ENCODE assay signal across 30 cellular contexts in genomic region chr4:61545902-61546498, GRCh38.
"Had no signal": no experiment of that assay in that cellular context is flagged by ENCODE, and none has a peak within 500 bp of the region (broad histone marks: within the 10 kb centered on the region; RNA-seq: fewer than 3 reads in every experiment).

No MANE protein-coding gene starts in this region.

- H3K27ac ChIP-seq: adrenal gland, epithelial cell of prostate, gastrocnemius medialis, right lobe of liver, thyroid gland, upper lobe of left lung, vagina, WERI-Rb-1 had no signal

- DNase-seq: activated CD4-positive, alpha-beta T cell treated with anti-CD3 and anti-CD28 coated beads for 48 hours; activated CD4-positive, alpha-beta T cell treated with anti-CD3 and anti-CD28 coated beads, Interleukin-2, amount 50 U/mL, for 48 hours; activated CD8-positive, alpha-beta memory T cell treated with anti-CD3 and anti-CD28 coated beads for 24 hours; activated effector memory CD4-positive, alpha-beta T cell treated with Interleukin-2 at 50 U/mL for 16 hours; activated naive CD4-positive, alpha-beta T cell treated with Interleukin-2 at 50 U/mL for 16 hours; activated naive CD8-positive, alpha-beta T cell treated with anti-CD3 and anti-CD28 coated beads for 36 hours; adrenal gland; dermis blood vessel endothelial cell; effector CD4-positive, alpha-beta T cell; gastrocnemius medialis; glutamatergic neuron; hypothalamus; immature natural killer cell; kidney; naive thymus-derived CD4-positive, alpha-beta T cell; occipital lobe; right lobe of liver; stimulated activated CD4-positive, alpha-beta T cell treated with anti-CD3 and anti-CD28 coated beads, Interleukin-4, amount 100 ng/mL, for 24 hours; stimulated activated naive CD8-positive, alpha-beta T cell treated with anti-CD3 and anti-CD28 coated beads, Interleukin-15, amount 100 ng/mL, for 72 hours; substantia nigra; SW 1271; T1000; thyroid gland; WERI-Rb-1 had no signal

- H3K36me3 ChIP-seq: adrenal gland, gastrocnemius medialis, right lobe of liver, thyroid gland, upper lobe of left lung, vagina, WERI-Rb-1 had no signal

- H3K4me1 ChIP-seq: adrenal gland, gastrocnemius medialis, right lobe of liver, thyroid gland, upper lobe of left lung, vagina had no signal

- ATAC-seq: activated CD4-positive, CD25-positive, alpha-beta regulatory T cell treated with anti-CD3 and anti-CD28 coated beads, Interleukin-2, amount 50 U/mL, for 24 hours; gastrocnemius medialis; naive thymus-derived CD4-positive, alpha-beta T cell; right lobe of liver; stimulated activated effector memory CD8-positive, alpha-beta T cell treated with anti-CD3 and anti-CD28 coated beads, Interleukin-12 subunit alpha, Interleukin-12 subunit beta, amount 100 ng/mL, for 72 hours; stimulated activated naive CD8-positive, alpha-beta T cell treated with anti-CD3 and anti-CD28 coated beads, Interleukin-15, amount 100 ng/mL, for 72 hours had no signal

- H3K4me3 ChIP-seq: adrenal gland, gastrocnemius medialis, lung, right lobe of liver, thyroid gland, upper lobe of left lung, vagina had no signal

- H3K27me3 ChIP-seq: adrenal gland, gastrocnemius medialis, right lobe of liver, thyroid gland, upper lobe of left lung, vagina had no signal

- H3K9me3 ChIP-seq: adrenal gland, gastrocnemius medialis, right lobe of liver, thyroid gland, upper lobe of left lung, vagina had no signal
